20 cellular contexts compared by ENCODE assay signal in the genomic region with DNA sequence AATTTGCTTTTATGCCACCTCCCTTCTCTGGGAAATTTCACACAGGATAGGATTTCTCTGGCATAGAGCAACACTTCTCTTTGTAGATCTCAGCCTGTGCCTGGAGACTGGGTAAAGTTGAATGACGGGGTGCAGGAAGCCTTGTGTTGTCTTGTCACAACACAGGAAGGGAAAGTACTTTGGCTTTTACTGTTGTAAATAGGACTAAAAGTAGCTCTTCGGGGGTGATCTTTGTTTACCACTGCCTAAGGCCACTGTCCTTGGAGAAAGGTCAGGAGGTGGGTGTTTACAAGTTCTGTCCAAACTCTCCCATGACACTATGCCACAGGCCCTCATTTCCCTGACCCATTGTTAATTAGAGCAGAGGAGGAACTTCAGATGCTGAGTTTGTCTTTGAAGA.
A peak's percentile ranks its signal among the peaks of the same experiment; 100 is the strongest.
DNase-seq lines count a peak whose midpoint lies in the region; ATAC-seq and TF ChIP-seq lines count a peak whose summit lies in the region.
"Had no signal": no experiment of that assay in that cellular context is flagged by ENCODE, and none has a peak within 500 bp of the region (broad histone marks: within the 10 kb centered on the region; RNA-seq: fewer than 3 reads in every experiment).

No MANE protein-coding gene starts in this region.

- peak in 2 of 4 donors; percentile 14 to 46 for ATAC-seq in psoas muscle
- ATAC-seq: SK-N-SH treated with all-trans-retinoic acid at 6 μM for 48 hours had no signal

- H3K27me3 ChIP-seq in liver (ENCODE audit: control insufficient read depth in 4 of 4, insufficient read depth in 4 of 4, low read length in 3 of 4) (no peaks in the 10 kb centered on the region), psoas muscle (ENCODE audit: insufficient read depth in 3 of 3, low read length in 2 of 3) (no peaks in the 10 kb centered on the region)

- no peak for DNase-seq in activated T-helper 1 cell treated with anti-CD3 and anti-CD28 coated beads, Interleukin-12 subunit alpha, Interleukin-12 subunit beta, Interleukin-2, Interleukin-4 antibody, amounts not matched to agents 30 ng/mL and 10 ng/mL and 1 ng/mL, durations not matched to agents 14 hours and 24 hours and 36 hours (ENCODE audit: low spot score)
- DNase-seq in psoas muscle (no peak), dermis blood vessel endothelial cell (no peak), NK-92 (lab: John Stamatoyannopoulos, UW; ENCODE audit: unreplicated experiment) (no peak)
- no peak for DNase-seq in stimulated activated CD4-positive, alpha-beta T cell treated with anti-CD3 and anti-CD28 coated beads, Interleukin-4, amount 100 ng/mL, for 4 hours
- DNase-seq in activated CD4-positive, alpha-beta T cell treated with anti-CD3 and anti-CD28 coated beads for 1 hour: no peak
- DNase-seq: AML-193, DMS79 treated with DMSO at 0.1 percent for 48 hours, HFFc6, NCI-H1417, NCI-H187 treated with DMSO at 0.1 percent for 48 hours, NCI-H2227 treated with DMSO at 0.1 percent for 48 hours, NCI-H510A treated with DMSO at 0.1 percent for 48 hours, NCI-H774, PC-9, SIG-M5 had no signal

- peak overlapping the region; percentile 15 for H3K27ac Mint-ChIP-seq in activated T-helper 1 cell treated with anti-CD3 and anti-CD28 coated beads, Interleukin-12 subunit alpha, Interleukin-12 subunit beta, Interleukin-2, Interleukin-4 antibody, amounts not matched to agents 30 ng/mL and 10 ng/mL and 1 ng/mL, durations not matched to agents 14 hours and 24 hours and 36 hours
- H3K27ac Mint-ChIP-seq: CD14-positive monocyte had no signal

- H3K4me1 Mint-ChIP-seq in activated T-helper 1 cell treated with anti-CD3 and anti-CD28 coated beads, Interleukin-12 subunit alpha, Interleukin-12 subunit beta, Interleukin-2, Interleukin-4 antibody, amounts not matched to agents 30 ng/mL and 10 ng/mL and 1 ng/mL, durations not matched to agents 14 hours and 24 hours and 36 hours (ENCODE audit: low read depth): peaks cover 46% of the 10 kb centered on the region
- H3K4me1 Mint-ChIP-seq: CD14-positive monocyte had no signal

- no peaks in the 10 kb centered on the region for H3K27me3 Mint-ChIP-seq in activated T-helper 1 cell treated with anti-CD3 and anti-CD28 coated beads, Interleukin-12 subunit alpha, Interleukin-12 subunit beta, Interleukin-2, Interleukin-4 antibody, amounts not matched to agents 30 ng/mL and 10 ng/mL and 1 ng/mL, durations not matched to agents 14 hours and 24 hours and 36 hours (ENCODE audit: insufficient read depth)

- no peak overlapping the region for H3K9ac ChIP-seq in liver (ENCODE audit: low read depth in 1 of 2, low read length in 2 of 2)

- peak in 1 of 2 donors; percentile 9 for TF ChIP-seq RAD21 in liver (IDR thresholded peaks at IDR 0.05)

- H3K27ac ChIP-seq in liver (ENCODE audit: low read depth in 1 of 2, low read length in 2 of 2): peak overlapping the region; percentile 24 to 49
- H3K27ac ChIP-seq in psoas muscle: peak overlapping the region; percentile 65
- H3K27ac ChIP-seq: PC-9, RWPE1 had no signal

- H3K9me3 Mint-ChIP-seq in activated T-helper 1 cell treated with anti-CD3 and anti-CD28 coated beads, Interleukin-12 subunit alpha, Interleukin-12 subunit beta, Interleukin-2, Interleukin-4 antibody, amounts not matched to agents 30 ng/mL and 10 ng/mL and 1 ng/mL, durations not matched to agents 14 hours and 24 hours and 36 hours: peaks cover 4% of the 10 kb centered on the region
- H3K9me3 Mint-ChIP-seq: CD14-positive monocyte, HFFc6 had no signal

- TF ChIP-seq CTCF in liver (IDR thresholded peaks at IDR 0.05; ENCODE audit: low read depth, low read length, missing input control): no peak
- TF ChIP-seq CTCF in psoas muscle (IDR thresholded peaks at IDR 0.05): no peak

- H3K4me1 ChIP-seq in liver (ENCODE audit: control insufficient read depth in 4 of 4, insufficient read depth in 4 of 4, low read length in 3 of 4): peaks cover 4 to 42% (median 19%) of the 10 kb centered on the region in 4 donors
- peaks cover 48% of the 10 kb centered on the region for H3K4me1 ChIP-seq in psoas muscle

- no peak overlapping the region for H3K4me3 Mint-ChIP-seq in activated T-helper 1 cell treated with anti-CD3 and anti-CD28 coated beads, Interleukin-12 subunit alpha, Interleukin-12 subunit beta, Interleukin-2, Interleukin-4 antibody, amounts not matched to agents 30 ng/mL and 10 ng/mL and 1 ng/mL, durations not matched to agents 14 hours and 24 hours and 36 hours
- H3K4me3 Mint-ChIP-seq: CD14-positive monocyte, HFFc6 had no signal

- 26% methylated on average over 2 of the region's 2 CpGs for WGBS in liver
- WGBS in psoas muscle, 3 donors: 14 to 28% (median 16%) methylated on average over 2 of the region's 2 CpGs

- intact Hi-C loops in activated T-helper 1 cell treated with anti-CD3 and anti-CD28 coated beads, Interleukin-12 subunit alpha, Interleukin-12 subunit beta, Interleukin-2, Interleukin-4 antibody, amounts not matched to agents 30 ng/mL and 10 ng/mL and 1 ng/mL, durations not matched to agents 14 hours and 24 hours and 36 hours (cut with micrococcal nuclease): no loop called here
- intact Hi-C loops in psoas muscle (cut with DNase I): no loop called here

- H3K36me3 ChIP-seq in liver (ENCODE audit: control insufficient read depth in 4 of 4, insufficient read depth in 3 of 4, low read depth in 1 of 4, low read length in 3 of 4) (no peaks in the 10 kb centered on the region), psoas muscle (ENCODE audit: insufficient read depth in 1 of 2, low read depth in 1 of 2) (no peaks in the 10 kb centered on the region)

- H3K9me3 ChIP-seq in liver (ENCODE audit: control insufficient read depth in 4 of 4, low read length in 3 of 4) (no peaks in the 10 kb centered on the region), psoas muscle (no peaks in the 10 kb centered on the region)

- peaks cover 2% of the 10 kb centered on the region for H3K36me3 Mint-ChIP-seq in activated T-helper 1 cell treated with anti-CD3 and anti-CD28 coated beads, Interleukin-12 subunit alpha, Interleukin-12 subunit beta, Interleukin-2, Interleukin-4 antibody, amounts not matched to agents 30 ng/mL and 10 ng/mL and 1 ng/mL, durations not matched to agents 14 hours and 24 hours and 36 hours (ENCODE audit: low read depth)
- H3K36me3 Mint-ChIP-seq: CD14-positive monocyte had no signal

- H3K4me3 ChIP-seq in liver (ENCODE audit: low read depth in 1 of 3, low read length in 3 of 3) (no peak overlapping the region), psoas muscle (no peak overlapping the region)
- H3K4me3 ChIP-seq: PC-9 had no signal

TF ChIP-seq in liver, 16 proteins besides CTCF, POLR2A, EP300 and RAD21:
- TF ChIP-seq ZBTB33 (IDR thresholded peaks at IDR 0.05): no peak
- peak; percentile 65 for TF ChIP-seq NR2F2 (IDR thresholded peaks at IDR 0.05)
- peak; percentile 59 to 78 for TF ChIP-seq RXRA (IDR thresholded peaks at IDR 0.05)
- no peak for TF ChIP-seq FOXA1 (IDR thresholded peaks at IDR 0.05)
- peak; percentile 5 to 7 for TF ChIP-seq HNF4A (conservative IDR thresholded peaks at IDR 0.05)
- TF ChIP-seq YY1 (IDR thresholded peaks at IDR 0.05): no peak
- peak; percentile 32 for TF ChIP-seq SP1 (IDR thresholded peaks at IDR 0.05)
- TF ChIP-seq FOXA2 (IDR thresholded peaks at IDR 0.05): no peak
